ENCODE assay signal across 33 cellular contexts in the genomic region with DNA sequence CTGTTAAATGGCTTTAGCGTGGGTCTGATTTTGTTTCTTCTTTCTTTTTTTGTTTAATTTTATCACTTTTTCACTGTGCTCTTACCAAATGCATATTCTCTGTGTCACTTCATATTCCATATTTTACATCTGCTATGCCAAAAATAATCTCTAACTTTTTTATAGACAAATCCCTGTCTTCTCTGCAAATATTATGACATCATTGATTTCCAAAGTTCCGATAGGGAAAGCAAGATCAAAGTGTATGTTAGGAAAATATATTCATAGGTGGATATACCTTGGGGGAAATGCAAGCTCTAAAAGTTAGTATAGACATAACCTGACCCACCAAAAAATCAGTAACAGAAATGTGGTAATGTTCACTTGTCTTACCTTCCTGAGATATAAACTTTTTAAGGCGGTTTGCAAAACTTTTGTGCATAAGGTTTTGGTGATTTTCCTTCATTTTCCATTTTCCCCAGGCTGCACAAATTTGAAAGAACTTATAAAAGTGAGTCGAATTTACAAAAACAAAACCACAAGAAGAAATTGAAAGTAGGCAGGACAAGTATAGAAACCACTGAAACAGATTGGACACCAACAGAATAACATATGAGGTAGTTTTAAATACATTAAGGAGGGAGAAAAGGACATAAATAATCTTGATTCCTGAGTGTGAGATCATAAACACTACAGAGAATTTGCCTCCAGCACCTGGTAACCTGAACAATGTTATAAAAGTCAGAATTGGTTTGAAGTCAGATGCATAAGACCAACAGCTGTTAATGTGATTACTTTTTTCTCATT.
"Had no signal": no experiment of that assay in that cellular context is flagged by ENCODE, and none has a peak within 500 bp of the region (broad histone marks: within the 10 kb centered on the region; RNA-seq: fewer than 3 reads in every experiment).

No MANE protein-coding gene starts in this region.

- H3K27me3 ChIP-seq: SJCRH30 had no signal

- H3K9me3 ChIP-seq: SJCRH30 had no signal

- ATAC-seq: activated CD8-positive, alpha-beta memory T cell treated with anti-CD3 and anti-CD28 coated beads, Interleukin-2, amount 10 ng/mL, durations not matched to agents 7 days and 5 days; activated naive CD8-positive, alpha-beta T cell treated with anti-CD3 and anti-CD28 coated beads, Interleukin-2, amount 50 U/mL, for 24 hours; Panc1 had no signal

- H3K36me3 ChIP-seq: SJCRH30, WERI-Rb-1 had no signal

- H3K4me3 Mint-ChIP-seq: activated CD4-positive, alpha-beta memory T cell treated with anti-CD3 and anti-CD28 coated beads, Interleukin-2, amount 10 ng/mL, durations not matched to agents 7 days and 5 days; activated CD8-positive, alpha-beta memory T cell treated with anti-CD3 and anti-CD28 coated beads, Interleukin-2, amount 10 ng/mL, durations not matched to agents 7 days and 5 days; activated naive CD4-positive, alpha-beta T cell treated with anti-CD3 and anti-CD28 coated beads, Interleukin-2, amount 10 ng/mL, durations not matched to agents 7 days and 5 days; activated naive CD8-positive, alpha-beta T cell; activated naive CD8-positive, alpha-beta T cell treated with anti-CD3 and anti-CD28 coated beads, Interleukin-2, amount 50 U/mL, for 24 hours; brain had no signal

- H3K9me3 Mint-ChIP-seq: activated CD4-positive, alpha-beta memory T cell treated with anti-CD3 and anti-CD28 coated beads, Interleukin-2, amount 10 ng/mL, durations not matched to agents 7 days and 5 days; activated naive CD4-positive, alpha-beta T cell treated with anti-CD3 and anti-CD28 coated beads, Interleukin-2, amount 10 ng/mL, durations not matched to agents 7 days and 5 days; activated naive CD8-positive, alpha-beta T cell treated with anti-CD3 and anti-CD28 coated beads, Interleukin-2, amount 50 U/mL, for 24 hours; brain had no signal

- H3K27ac ChIP-seq: SJCRH30, SK-N-MC, WERI-Rb-1 had no signal

- H3K27me3 Mint-ChIP-seq: activated CD8-positive, alpha-beta memory T cell treated with anti-CD3 and anti-CD28 coated beads, Interleukin-2, amount 10 ng/mL, durations not matched to agents 7 days and 5 days; activated naive CD4-positive, alpha-beta T cell treated with anti-CD3 and anti-CD28 coated beads, Interleukin-2, amount 10 ng/mL, durations not matched to agents 7 days and 5 days; activated naive CD8-positive, alpha-beta T cell treated with anti-CD3 and anti-CD28 coated beads, Interleukin-2, amount 50 U/mL, for 24 hours had no signal

- H3K4me3 ChIP-seq: SJCRH30, SK-N-MC had no signal

- DNase-seq: activated CD4-positive, alpha-beta memory T cell treated with anti-CD3 and anti-CD28 coated beads, Interleukin-2, amount 10 ng/mL, durations not matched to agents 7 days and 5 days; activated CD4-positive, alpha-beta T cell treated with anti-CD3 and anti-CD28 coated beads for 1 hour; activated CD4-positive, alpha-beta T cell treated with anti-CD3 and anti-CD28 coated beads for 48 hours; activated CD4-positive, CD25-positive, alpha-beta regulatory T cell; activated CD8-positive, alpha-beta memory T cell treated with anti-CD3 and anti-CD28 coated beads for 24 hours; activated CD8-positive, alpha-beta memory T cell treated with anti-CD3 and anti-CD28 coated beads, Interleukin-2, amount 10 ng/mL, durations not matched to agents 7 days and 5 days; activated CD8-positive, alpha-beta memory T cell treated with anti-CD3 and anti-CD28 coated beads, Interleukin-2, amount 50 U/mL, for 48 hours; activated effector memory CD4-positive, alpha-beta T cell treated with Interleukin-2 at 50 U/mL for 16 hours; activated naive CD4-positive, alpha-beta T cell treated with anti-CD3 and anti-CD28 coated beads, Interleukin-2, amount 10 ng/mL, durations not matched to agents 7 days and 5 days; activated naive CD8-positive, alpha-beta T cell treated with anti-CD3 and anti-CD28 coated beads, Interleukin-2, amount 50 U/mL, for 24 hours; activated T-cell treated with anti-CD3 and anti-CD28 coated beads, Interleukin-2, amount 50 U/mL, for 48 hours; anterior cingulate cortex; caudate nucleus; cerebellar nuclear complex; NCI-H1105; NCI-H1417 treated with DMSO at 0.1 percent for 48 hours; NCI-H1694; NCI-H1930; NCI-H2081 treated with DMSO at 0.1 percent for 48 hours; NCI-H226; NCI-H446 treated with DMSO at 0.1 percent for 48 hours; NCI-H524; NCI-H69; NCI-H82; SHP77; SJCRH30; T1000; WERI-Rb-1 had no signal

- H3K4me1 Mint-ChIP-seq: activated CD4-positive, alpha-beta memory T cell treated with anti-CD3 and anti-CD28 coated beads, Interleukin-2, amount 10 ng/mL, durations not matched to agents 7 days and 5 days; activated CD8-positive, alpha-beta memory T cell treated with anti-CD3 and anti-CD28 coated beads, Interleukin-2, amount 10 ng/mL, durations not matched to agents 7 days and 5 days; activated naive CD8-positive, alpha-beta T cell treated with anti-CD3 and anti-CD28 coated beads, Interleukin-2, amount 50 U/mL, for 24 hours; brain had no signal

- FAIRE-seq: bronchial epithelial cell had no signal

- H3K36me3 Mint-ChIP-seq: activated CD8-positive, alpha-beta memory T cell treated with anti-CD3 and anti-CD28 coated beads, Interleukin-2, amount 10 ng/mL, durations not matched to agents 7 days and 5 days; activated naive CD4-positive, alpha-beta T cell treated with anti-CD3 and anti-CD28 coated beads, Interleukin-2, amount 10 ng/mL, durations not matched to agents 7 days and 5 days; activated naive CD8-positive, alpha-beta T cell; brain had no signal

- H3K27ac Mint-ChIP-seq: activated CD4-positive, alpha-beta memory T cell treated with anti-CD3 and anti-CD28 coated beads, Interleukin-2, amount 10 ng/mL, durations not matched to agents 7 days and 5 days; activated CD8-positive, alpha-beta memory T cell treated with anti-CD3 and anti-CD28 coated beads, Interleukin-2, amount 10 ng/mL, durations not matched to agents 7 days and 5 days; activated naive CD4-positive, alpha-beta T cell treated with anti-CD3 and anti-CD28 coated beads, Interleukin-2, amount 10 ng/mL, durations not matched to agents 7 days and 5 days; activated naive CD8-positive, alpha-beta T cell; activated naive CD8-positive, alpha-beta T cell treated with anti-CD3 and anti-CD28 coated beads, Interleukin-2, amount 50 U/mL, for 24 hours; brain had no signal
